Comparison of ENCODE assay signal across 8 cellular contexts in the genomic region with DNA sequence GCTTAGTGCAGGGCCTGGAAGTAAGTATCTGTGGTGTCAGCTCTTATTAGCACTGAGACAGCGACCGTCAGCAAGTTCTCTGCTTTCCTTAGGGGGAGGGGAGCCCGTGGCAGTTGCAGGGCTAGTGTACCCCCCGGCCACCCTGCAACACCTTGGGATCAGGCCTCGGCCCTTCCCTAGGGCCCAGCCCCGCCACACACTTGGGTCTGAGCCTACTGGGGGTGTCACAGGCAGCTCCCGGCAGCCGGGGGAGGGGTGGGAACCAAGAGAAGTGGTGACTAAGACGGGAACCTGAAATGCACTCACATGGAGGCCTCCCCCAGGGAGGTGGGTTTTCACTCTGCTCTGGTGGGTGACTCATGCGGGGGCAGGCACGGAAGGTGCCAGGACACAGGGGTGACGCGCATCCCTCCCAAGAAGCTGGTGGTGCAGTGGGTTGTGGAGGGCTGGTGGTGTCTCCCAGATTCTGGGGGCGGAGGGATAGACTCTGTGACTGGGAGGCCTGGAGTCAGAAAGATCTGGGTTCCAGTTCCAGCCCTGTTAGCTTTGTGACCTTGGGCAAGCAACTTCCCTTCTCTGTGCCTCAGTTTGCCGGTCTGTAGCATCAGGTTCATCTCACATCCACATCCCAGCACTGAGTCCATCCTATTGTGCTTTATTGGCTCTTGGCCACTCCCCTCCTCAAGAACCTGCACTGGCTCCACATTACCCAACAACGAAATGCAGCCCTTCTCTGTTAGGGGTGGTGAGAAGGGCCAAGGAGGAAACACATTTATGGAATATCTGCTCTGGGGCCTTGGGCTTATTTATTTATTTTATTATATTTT. TPM values are rescaled to one million over a fixed set of nuclear protein-coding genes. Genes with fewer than 3 reads are reported as not detected.
DNase-seq lines count a peak whose midpoint lies in the region; ATAC-seq and TF ChIP-seq lines count a peak whose summit lies in the region.

No MANE protein-coding gene starts in this region.

- TF ChIP-seq POLR2A in gastroesophageal sphincter (IDR thresholded peaks at IDR 0.05): no peak

- H3K36me3 Mint-ChIP-seq in activated naive CD4-positive, alpha-beta T cell treated with anti-CD3 and anti-CD28 coated beads for 36 hours (ENCODE audit: low read depth): no peaks in the 10 kb centered on the region

- H3K4me3 ChIP-seq in SJCRH30 (peak overlapping the region; percentile 11; the same call in 1 of the 2 replicates), gastroesophageal sphincter (no peak overlapping the region), tibial artery (no peak overlapping the region)

- H3K27ac ChIP-seq in SJCRH30 (no peak overlapping the region), gastroesophageal sphincter (no peak overlapping the region), tibial artery (no peak overlapping the region)

- TF ChIP-seq EP300 in gastroesophageal sphincter (IDR thresholded peaks at IDR 0.05): no peak

- peak overlapping the region; percentile 75 for H3K27ac Mint-ChIP-seq in activated naive CD4-positive, alpha-beta T cell treated with anti-CD3 and anti-CD28 coated beads for 36 hours

- H3K27me3 ChIP-seq in SJCRH30: no peaks in the 10 kb centered on the region
- H3K27me3 ChIP-seq in gastroesophageal sphincter: peaks cover 33% of the 10 kb centered on the region
- peaks cover 0 to 32% of the 10 kb centered on the region in 2 donors for H3K27me3 ChIP-seq in tibial artery

- H3K9me3 ChIP-seq in SJCRH30 (replicated peaks) (no peaks in the 10 kb centered on the region), gastroesophageal sphincter (no peaks in the 10 kb centered on the region), tibial artery (no peaks in the 10 kb centered on the region)

- H3K4me1 ChIP-seq in SJCRH30 (no peaks in the 10 kb centered on the region), gastroesophageal sphincter (no peaks in the 10 kb centered on the region), tibial artery (no peaks in the 10 kb centered on the region)

- no peaks in the 10 kb centered on the region for H3K9me3 Mint-ChIP-seq in activated naive CD4-positive, alpha-beta T cell treated with anti-CD3 and anti-CD28 coated beads for 36 hours

- ATAC-seq in GM18868 (IDR thresholded peaks at IDR 0.05; ENCODE audit: unreplicated experiment): peak; percentile 79
- ATAC-seq in left lobe of liver: peak; percentile 39
- ATAC-seq in gastroesophageal sphincter: no peak

- DNase-seq in SJCRH30 (peak; percentile 47 to 54), left lobe of liver (ENCODE audit: low spot score) (no peak), tibial artery (no peak), foreskin melanocyte (no peak)
- DNase-seq in activated naive CD4-positive, alpha-beta T cell treated with anti-CD3 and anti-CD28 coated beads for 36 hours: peak; percentile 96
- DNase-seq in stimulated activated CD8-positive, alpha-beta memory T cell treated with anti-CD3 and anti-CD28 coated beads, Interleukin-4, amount 100 ng/mL, for 1 hour (ENCODE audit: low read depth in 2 of 2, low spot score in 1 of 2): peak; percentile 44 to 62

- H3K27me3 Mint-ChIP-seq in activated naive CD4-positive, alpha-beta T cell treated with anti-CD3 and anti-CD28 coated beads for 36 hours (ENCODE audit: low read depth): no peaks in the 10 kb centered on the region

- H3K36me3 ChIP-seq in SJCRH30 (no peaks in the 10 kb centered on the region), gastroesophageal sphincter (no peaks in the 10 kb centered on the region), tibial artery (no peaks in the 10 kb centered on the region)

- no peak overlapping the region for H3K4me3 Mint-ChIP-seq in activated naive CD4-positive, alpha-beta T cell treated with anti-CD3 and anti-CD28 coated beads for 36 hours

- intact Hi-C loops in activated naive CD4-positive, alpha-beta T cell treated with anti-CD3 and anti-CD28 coated beads for 36 hours (cut with micrococcal nuclease): no loop called here
- intact Hi-C loops in tibial artery (cut with DNase I; ENCODE audit: low total_unique reads): no loop called here

- CTCF ChIA-PET in activated naive CD4-positive, alpha-beta T cell treated with anti-CD3 and anti-CD28 coated beads for 36 hours (lab: Charles Lee): interaction anchor here (1.0 to 2.9 kb wide), 5 partner anchors 8 to 56 kb away, joined by 3 to 9 read pairs (median 3); partner anchors contain the start of gene SPNS1

- H3K4me1 Mint-ChIP-seq in activated naive CD4-positive, alpha-beta T cell treated with anti-CD3 and anti-CD28 coated beads for 36 hours (ENCODE audit: low read depth): peaks cover 44% of the 10 kb centered on the region

- WGBS in gastroesophageal sphincter (ENCODE audit: low coverage in 1 of 2), 2 donors: 42 to 50% methylated on average over 7 to 10 of the region's 16 CpGs

- no peak for TF ChIP-seq CTCF in gastroesophageal sphincter (IDR thresholded peaks at IDR 0.05)
- no peak for TF ChIP-seq CTCF in tibial artery (IDR thresholded peaks at IDR 0.05)

RNA-seq across cellular contexts. Expression of gene LAT, which starts 44.5 kb away (rescaled TPM):
- total RNA-seq in SJCRH30 (2014; rRNA removed; shearing (Covaris generic)): 0.66 and 1.6 TPM in 2 replicates
- 100 to 1,000 TPM; 122 to 128 TPM for total RNA-seq in activated naive CD4-positive, alpha-beta T cell treated with anti-CD3 and anti-CD28 coated beads for 36 hours
- total RNA-seq in left lobe of liver: 3.5 TPM
- total RNA-seq in gastroesophageal sphincter: 10 to 100 TPM in 1 of 4 donors, 1 to 10 TPM in 3; 2.3 to 12.3 (median 5.4) TPM

RNA-seq across cellular contexts. Expression of gene SPNS1, which starts 54.8 kb away (rescaled TPM):
- total RNA-seq in SJCRH30 (2014; rRNA removed; shearing (Covaris generic)): 22.1 and 23.5 TPM in 2 replicates
- total RNA-seq in activated naive CD4-positive, alpha-beta T cell treated with anti-CD3 and anti-CD28 coated beads for 36 hours: 10 to 100 TPM; 10.3 to 10.5 TPM
- total RNA-seq in left lobe of liver (22.8 TPM), gastroesophageal sphincter (10 to 100 TPM; 17.6 to 25.6 (median 20.2) TPM)

Comparison
In these comparisons a context has a peak if more than half of its experiments do, and no peak if none do; other contexts are left out.
1. DNase-seq: peak in SJCRH30 (2 of 2), activated naive CD4-positive, alpha-beta T cell treated with anti-CD3 and anti-CD28 coated beads for 36 hours (single experiment) and stimulated activated CD8-positive, alpha-beta memory T cell treated with anti-CD3 and anti-CD28 coated beads, Interleukin-4, amount 100 ng/mL, for 1 hour (2 of 2); none in left lobe of liver (single experiment), tibial artery (0 of 2) and foreskin melanocyte (single experiment).
2. RNA of gene LAT, which starts 44.5 kb away (total RNA-seq): 122 to 128 TPM in activated naive CD4-positive, alpha-beta T cell treated with anti-CD3 and anti-CD28 coated beads for 36 hours; 2.3 to 12.3 TPM in gastroesophageal sphincter, 3.5 TPM in left lobe of liver (single experiment) and 0.66 to 1.6 TPM in SJCRH30; every median in the first group is over 4 times any median in the second.